ENCODE assay signal across 33 cellular contexts in genomic region chr14:57943038-57943437, GRCh38.
"Had no signal": no experiment of that assay in that cellular context is flagged by ENCODE, and none has a peak within 500 bp of the region (broad histone marks: within the 10 kb centered on the region; RNA-seq: fewer than 3 reads in every experiment).

No MANE protein-coding gene starts in this region.

- H3K36me3 ChIP-seq: ascending aorta, cardiac muscle cell had no signal

- H3K27me3 ChIP-seq: ascending aorta, cardiac muscle cell had no signal

- ATAC-seq: activated CD8-positive, alpha-beta T cell treated with anti-CD3 and anti-CD28 coated beads for 36 hours; activated T-cell treated with anti-CD3 and anti-CD28 coated beads, Interleukin-2, amount 50 U/mL, for 72 hours; activated T-helper 17 cell treated with anti-CD3 and anti-CD28 coated beads, Interleukin-2, amount 50 U/mL, for 72 hours; Panc1; SK-N-SH treated with all-trans-retinoic acid at 6 μM for 48 hours had no signal

- H3K27ac ChIP-seq: ascending aorta, cardiac muscle cell, VCaP had no signal

- H3K27ac Mint-ChIP-seq: activated CD8-positive, alpha-beta T cell treated with anti-CD3 and anti-CD28 coated beads for 36 hours; activated naive CD8-positive, alpha-beta T cell treated with anti-CD3 and anti-CD28 coated beads for 36 hours; activated T-cell treated with anti-CD3 and anti-CD28 coated beads, Interleukin-2, amount 50 U/mL, for 72 hours; activated T-helper 17 cell treated with anti-CD3 and anti-CD28 coated beads, Interleukin-2, amount 50 U/mL, for 72 hours had no signal

- H3K4me3 ChIP-seq: ascending aorta, cardiac muscle cell had no signal

- H3K4me1 Mint-ChIP-seq: activated naive CD8-positive, alpha-beta T cell treated with anti-CD3 and anti-CD28 coated beads for 36 hours; activated T-helper 17 cell treated with anti-CD3 and anti-CD28 coated beads, Interleukin-2, amount 50 U/mL, for 72 hours; central memory CD8-positive, alpha-beta T cell had no signal

- H3K4me3 Mint-ChIP-seq: activated CD8-positive, alpha-beta T cell treated with anti-CD3 and anti-CD28 coated beads for 36 hours; activated naive CD8-positive, alpha-beta T cell treated with anti-CD3 and anti-CD28 coated beads for 36 hours; activated T-cell treated with anti-CD3 and anti-CD28 coated beads, Interleukin-2, amount 50 U/mL, for 72 hours; activated T-helper 17 cell treated with anti-CD3 and anti-CD28 coated beads, Interleukin-2, amount 50 U/mL, for 72 hours; central memory CD8-positive, alpha-beta T cell had no signal

- H3K9me3 ChIP-seq: ascending aorta had no signal

- H3K4me1 ChIP-seq: ascending aorta had no signal

- H3K36me3 Mint-ChIP-seq: activated naive CD8-positive, alpha-beta T cell treated with anti-CD3 and anti-CD28 coated beads for 36 hours had no signal

- H3K9me3 Mint-ChIP-seq: activated CD8-positive, alpha-beta T cell treated with anti-CD3 and anti-CD28 coated beads for 36 hours; activated naive CD8-positive, alpha-beta T cell treated with anti-CD3 and anti-CD28 coated beads for 36 hours; activated T-cell treated with anti-CD3 and anti-CD28 coated beads, Interleukin-2, amount 50 U/mL, for 72 hours; activated T-helper 17 cell treated with anti-CD3 and anti-CD28 coated beads, Interleukin-2, amount 50 U/mL, for 72 hours had no signal

- DNase-seq: activated CD4-positive, alpha-beta T cell treated with anti-CD3 and anti-CD28 coated beads for 1 hour; activated CD4-positive, alpha-beta T cell treated with anti-CD3 and anti-CD28 coated beads for 48 hours; activated CD4-positive, CD25-positive, alpha-beta regulatory T cell; activated CD8-positive, alpha-beta T cell treated with anti-CD3 and anti-CD28 coated beads for 36 hours; activated effector memory CD4-positive, alpha-beta T cell treated with anti-CD3 and anti-CD28 coated beads, Interleukin-2, amount 50 U/mL, for 16 hours; activated naive CD4-positive, alpha-beta T cell; activated naive CD4-positive, alpha-beta T cell treated with anti-CD3 and anti-CD28 coated beads, Interleukin-2, amount 50 U/mL, for 16 hours; activated naive CD8-positive, alpha-beta T cell treated with anti-CD3 and anti-CD28 coated beads for 36 hours; activated T-cell treated with anti-CD3 and anti-CD28 coated beads, Interleukin-2, amount 50 U/mL, for 1 hour; activated T-cell treated with anti-CD3 and anti-CD28 coated beads, Interleukin-2, amount 50 U/mL, for 72 hours; amygdala; Karpas-422; NCI-H1105; NCI-H1417 treated with DMSO at 0.1 percent for 48 hours; NCI-H187 treated with DMSO at 0.1 percent for 48 hours; NCI-H2081; NCI-H2171 treated with DMSO at 0.1 percent for 48 hours; NCI-H2227 treated with DMSO at 0.1 percent for 48 hours; NCI-H446; NCI-H510A treated with DMSO at 0.1 percent for 48 hours; NCI-H69; NCI-H82; SHP77 treated with DMSO at 0.1 percent for 48 hours; T-helper 1 cell; T-helper 2 cell; T-helper 9 cell had no signal
